Comparison of ENCODE assay signal across 1 cellular context in genomic region chr9:128823362-128823902, GRCh38.
TF ChIP-seq lines count a peak whose summit lies in the region.

No MANE protein-coding gene starts in this region.

TF ChIP-seq in H1, 55 proteins besides CTCF, POLR2A, EP300 and RAD21:
- TF ChIP-seq BACH1 (IDR thresholded peaks at IDR 0.05; ENCODE audit: low read length) (no peak), POLR2AphosphoS5 (IDR thresholded peaks at IDR 0.05; ENCODE audit: low read depth, low read length) (peak; percentile 33; the same call in 1 of the 2 replicates)
